Comparison of ENCODE assay signal across 8 cellular contexts in the genomic region with DNA sequence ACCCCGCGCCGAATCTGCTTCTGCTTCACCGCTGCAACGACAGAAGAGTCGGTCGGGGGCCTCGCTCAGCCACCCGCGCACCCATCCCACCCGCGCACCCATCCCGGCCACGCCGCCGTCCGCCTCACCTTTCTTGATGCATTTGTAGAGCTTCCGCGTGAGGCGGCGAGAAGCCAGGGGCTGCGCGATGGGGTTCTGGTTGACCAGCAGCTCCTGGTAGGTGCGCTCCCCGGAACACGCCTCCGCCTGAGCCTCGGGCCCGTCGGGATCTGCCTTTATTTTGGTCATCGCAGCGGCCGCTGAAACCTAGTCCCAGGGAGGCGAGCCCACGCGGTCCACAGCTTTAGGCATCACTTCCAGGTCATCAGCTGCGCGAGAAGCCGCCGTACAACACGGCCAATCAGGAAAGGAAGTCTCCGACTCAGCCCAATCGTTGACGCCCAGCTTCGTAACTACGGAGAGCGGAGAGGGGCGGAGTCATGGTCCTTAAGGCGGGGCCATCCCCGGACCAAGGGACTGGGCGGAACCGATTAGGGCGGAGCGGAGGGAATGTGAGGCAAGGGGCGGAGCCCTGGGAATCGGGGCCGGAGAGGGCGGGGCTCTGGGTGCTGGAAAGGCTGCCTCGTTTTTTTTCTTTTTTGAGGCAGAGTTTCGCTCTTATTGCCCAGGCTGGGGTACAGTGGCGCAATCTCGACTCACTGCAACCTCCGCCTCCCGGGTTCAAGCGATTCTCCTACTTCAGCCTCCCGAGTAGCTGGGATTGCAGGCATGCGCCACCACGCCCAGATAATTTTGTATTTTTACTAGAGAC. TPM values are rescaled to one million over a fixed set of nuclear protein-coding genes. Genes with fewer than 3 reads are reported as not detected.
DNase-seq lines count a peak whose midpoint lies in the region; ATAC-seq and TF ChIP-seq lines count a peak whose summit lies in the region.

NHP2 (minus strand) TSS at position 356 of the 811 bp plus-strand sequence; CDS start at position 288, 68 bp downstream.

- CTCF ChIA-PET in GM10248 (lab: Yijun Ruan, JAX) = interaction anchor here (0.9 to 9.3 kb wide), 10 partner anchors 8 to 77 kb away, joined by 3 to 73 read pairs (median 3); no protein-coding TSS in a partner anchor

- H3K79me2 ChIP-seq in osteoblast (ENCODE audit: insufficient read depth, low read length) = peaks cover 12% of the 10 kb centered on the region

- peak within 1 kb of the TSS; percentile 79 for H3K4me2 ChIP-seq in osteoblast (ENCODE audit: insufficient read depth, low read length)

- POLR2A ChIA-PET in GM10248 (lab: Yijun Ruan, JAX) = interaction anchor here (0.5 to 0.9 kb wide), 5 partner anchors 16 to 1645 kb away, joined by 3 to 8 read pairs (median 4); partner anchors contain the start of gene HNRNPAB

- H3K27ac Mint-ChIP-seq in activated naive CD8-positive, alpha-beta T cell = peak within 1 kb of the TSS; percentile 93
- H3K27ac Mint-ChIP-seq in glutamatergic neuron (ENCODE audit: unreplicated experiment) = peak within 1 kb of the TSS; percentile 80

- peak; percentile 98 for ATAC-seq in HG02623 (IDR thresholded peaks at IDR 0.05; ENCODE audit: unreplicated experiment)
- peak; percentile 97 for ATAC-seq in thoracic aorta (ENCODE audit: insufficient number of reproducible peaks, low FRiP score, low read depth)

- H3K4me1 ChIP-seq in osteoblast (ENCODE audit: insufficient read depth, low read length) (peaks cover 8% of the 10 kb centered on the region), thoracic aorta (ENCODE audit: control insufficient read depth in 1 of 2, low read depth in 2 of 2) (peaks cover 11 to 20% of the 10 kb centered on the region in 2 donors)

- H3K36me3 ChIP-seq in osteoblast (ENCODE audit: insufficient read depth, low read length) = peaks cover 26% of the 10 kb centered on the region
- H3K36me3 ChIP-seq in thoracic aorta = peaks cover 15% of the 10 kb centered on the region

- peak within 1 kb of the TSS; percentile 81 for H2AFZ ChIP-seq in osteoblast (ENCODE audit: low read length)

- H3K9me3 Mint-ChIP-seq in activated naive CD8-positive, alpha-beta T cell (ENCODE audit: low read depth) = no peaks in the 10 kb centered on the region
- peaks cover 4% of the 10 kb centered on the region for H3K9me3 Mint-ChIP-seq in glutamatergic neuron (ENCODE audit: unreplicated experiment)

- H3K9me3 ChIP-seq in osteoblast (ENCODE audit: low read depth, low read length) = no peaks in the 10 kb centered on the region
- no peaks in the 10 kb centered on the region for H3K9me3 ChIP-seq in thoracic aorta

- peaks cover 45% of the 10 kb centered on the region for H3K4me1 Mint-ChIP-seq in activated naive CD8-positive, alpha-beta T cell (ENCODE audit: low read depth)
- peaks cover 3% of the 10 kb centered on the region for H3K4me1 Mint-ChIP-seq in glutamatergic neuron (ENCODE audit: low read depth, unreplicated experiment)

- H3K36me3 Mint-ChIP-seq in activated naive CD8-positive, alpha-beta T cell = peaks cover 4% of the 10 kb centered on the region
- no peaks in the 10 kb centered on the region for H3K36me3 Mint-ChIP-seq in glutamatergic neuron (ENCODE audit: unreplicated experiment)

- no peaks in the 10 kb centered on the region for H3K27me3 Mint-ChIP-seq in activated naive CD8-positive, alpha-beta T cell
- H3K27me3 Mint-ChIP-seq in glutamatergic neuron (ENCODE audit: unreplicated experiment) = peaks cover 11% of the 10 kb centered on the region

- H4K20me1 ChIP-seq in osteoblast (ENCODE audit: insufficient read depth, low read length) = no peaks in the 10 kb centered on the region

- H3K27me3 ChIP-seq in osteoblast (ENCODE audit: insufficient read depth, low read length) (no peaks in the 10 kb centered on the region), thoracic aorta (replicated peaks; ENCODE audit: insufficient read depth) (no peaks in the 10 kb centered on the region)

- DNase-seq in GM10248 (ENCODE audit: extremely low spot score) (peak; percentile 98), NCI-H1105 (lab: John Stamatoyannopoulos, UW) (peak; percentile 82), SKM-1 treated with dmso at 0.1 percent for 144 hours (lab: John Stamatoyannopoulos, UW; ENCODE audit: unreplicated experiment) (peak; percentile 98), glutamatergic neuron (peak; percentile 99), osteoblast (ENCODE audit: insufficient read length, low spot score, missing footprints) (peak; percentile 99), thoracic aorta (ENCODE audit: low spot score) (peak; percentile 96)

- H3K27ac ChIP-seq in osteoblast (ENCODE audit: low read depth, low read length) (peak within 1 kb of the TSS; percentile 29), thoracic aorta (peak within 1 kb of the TSS; percentile 46 to 68)

- H3K4me3 ChIP-seq in osteoblast (ENCODE audit: insufficient read depth, low read length) (peak within 1 kb of the TSS; percentile 84), thoracic aorta (peak within 1 kb of the TSS; percentile 84)

- H3K4me3 Mint-ChIP-seq in activated naive CD8-positive, alpha-beta T cell = peak within 1 kb of the TSS; percentile 95
- H3K4me3 Mint-ChIP-seq in glutamatergic neuron (ENCODE audit: unreplicated experiment) = peak within 1 kb of the TSS; percentile 95

- no peak for TF ChIP-seq CTCF in GM10248 (IDR thresholded peaks at IDR 0.05; ENCODE audit: control extremely low read depth, extremely low read depth, low read depth, missing control alignments)
- TF ChIP-seq CTCF in glutamatergic neuron (IDR thresholded peaks at IDR 0.05; ENCODE audit: partially characterized antibody, unreplicated experiment) = no peak
- no peak for TF ChIP-seq CTCF in osteoblast (IDR thresholded peaks at IDR 0.05; ENCODE audit: extremely low read depth, low read depth, low read length)
- no peak for TF ChIP-seq CTCF in thoracic aorta (IDR thresholded peaks at IDR 0.05)

RNA-seq across cellular contexts. Expression of gene NHP2, which starts in this region (rescaled TPM):
- 128 TPM for total RNA-seq in glutamatergic neuron (ENCODE audit: unreplicated experiment)
- total RNA-seq in osteoblast = 66.2 and 71.3 TPM in 2 replicates
- total RNA-seq in thoracic aorta = 100 to 1,000 TPM in 1 of 2 donors, 10 to 100 TPM in 1; 99.4 to 107 TPM

Comparison
In these comparisons a context has a peak if more than half of its experiments do, and no peak if none do; other contexts are left out.
1. Peak in every context shown above with its lines: DNase-seq, ATAC-seq, H3K4me3 ChIP-seq and H3K27ac ChIP-seq.